1 cellular context compared by ENCODE assay signal in the genomic region with DNA sequence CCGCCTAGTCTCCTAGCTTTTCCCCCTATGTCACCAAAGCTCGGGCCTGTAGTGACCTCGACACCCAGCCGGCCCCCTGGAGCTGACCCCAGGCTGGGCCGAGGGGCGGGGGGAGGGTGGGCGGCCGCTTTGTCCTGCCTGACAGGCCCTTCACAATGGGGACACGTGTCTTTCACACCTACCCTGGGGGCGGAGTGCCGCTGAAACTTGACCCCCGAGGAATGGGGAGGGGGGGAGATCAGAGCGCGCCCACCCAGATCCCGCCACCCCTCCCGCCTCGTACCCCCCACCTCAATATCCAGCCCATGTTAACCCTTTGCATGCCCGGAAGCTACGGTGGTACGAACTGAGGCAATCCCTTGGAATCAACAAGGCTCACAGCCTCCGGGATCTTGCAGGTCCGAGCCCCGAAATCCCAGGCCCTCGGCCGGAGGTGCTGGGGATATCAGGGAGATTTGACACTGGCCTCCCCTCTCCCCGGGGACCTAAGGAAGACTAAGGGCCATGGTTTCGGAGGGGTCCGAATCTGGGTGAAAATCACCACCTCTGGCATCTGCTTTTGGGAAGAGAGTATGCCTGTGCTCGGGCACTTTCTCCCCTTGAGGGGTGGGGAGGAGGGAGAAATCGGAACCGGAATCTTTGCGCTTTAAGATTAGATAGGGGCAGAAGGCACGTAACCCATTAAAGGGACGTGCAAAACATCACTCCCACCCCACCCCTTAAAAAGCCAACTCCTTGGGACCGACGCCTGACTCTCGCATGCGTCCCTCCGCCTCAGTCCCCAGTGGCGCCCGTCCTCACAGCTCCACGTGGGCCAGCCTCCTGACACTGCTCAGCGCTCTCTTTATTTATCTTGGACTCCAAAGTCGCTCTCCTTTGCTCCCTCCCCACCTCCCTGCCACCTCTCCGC.
TF ChIP-seq lines count a peak whose summit lies in the region.

No MANE protein-coding gene starts in this region.

TF ChIP-seq in GM23338, 12 proteins besides CTCF, POLR2A, EP300 and RAD21 (continued from another document):
- TF ChIP-seq, protein P1, sequence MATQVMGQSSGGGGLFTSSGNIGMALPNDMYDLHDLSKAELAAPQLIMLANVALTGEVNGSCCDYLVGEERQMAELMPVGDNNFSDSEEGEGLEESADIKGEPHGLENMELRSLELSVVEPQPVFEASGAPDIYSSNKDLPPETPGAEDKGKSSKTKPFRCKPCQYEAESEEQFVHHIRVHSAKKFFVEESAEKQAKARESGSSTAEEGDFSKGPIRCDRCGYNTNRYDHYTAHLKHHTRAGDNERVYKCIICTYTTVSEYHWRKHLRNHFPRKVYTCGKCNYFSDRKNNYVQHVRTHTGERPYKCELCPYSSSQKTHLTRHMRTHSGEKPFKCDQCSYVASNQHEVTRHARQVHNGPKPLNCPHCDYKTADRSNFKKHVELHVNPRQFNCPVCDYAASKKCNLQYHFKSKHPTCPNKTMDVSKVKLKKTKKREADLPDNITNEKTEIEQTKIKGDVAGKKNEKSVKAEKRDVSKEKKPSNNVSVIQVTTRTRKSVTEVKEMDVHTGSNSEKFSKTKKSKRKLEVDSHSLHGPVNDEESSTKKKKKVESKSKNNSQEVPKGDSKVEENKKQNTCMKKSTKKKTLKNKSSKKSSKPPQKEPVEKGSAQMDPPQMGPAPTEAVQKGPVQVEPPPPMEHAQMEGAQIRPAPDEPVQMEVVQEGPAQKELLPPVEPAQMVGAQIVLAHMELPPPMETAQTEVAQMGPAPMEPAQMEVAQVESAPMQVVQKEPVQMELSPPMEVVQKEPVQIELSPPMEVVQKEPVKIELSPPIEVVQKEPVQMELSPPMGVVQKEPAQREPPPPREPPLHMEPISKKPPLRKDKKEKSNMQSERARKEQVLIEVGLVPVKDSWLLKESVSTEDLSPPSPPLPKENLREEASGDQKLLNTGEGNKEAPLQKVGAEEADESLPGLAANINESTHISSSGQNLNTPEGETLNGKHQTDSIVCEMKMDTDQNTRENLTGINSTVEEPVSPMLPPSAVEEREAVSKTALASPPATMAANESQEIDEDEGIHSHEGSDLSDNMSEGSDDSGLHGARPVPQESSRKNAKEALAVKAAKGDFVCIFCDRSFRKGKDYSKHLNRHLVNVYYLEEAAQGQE (IDR thresholded peaks at IDR 0.05; ENCODE audit: unreplicated experiment) = no peak
- TF ChIP-seq EZH2phosphoT487 (IDR thresholded peaks at IDR 0.05; ENCODE audit: unreplicated experiment) = no peak
